8 cellular contexts compared by ENCODE assay signal in the genomic region with DNA sequence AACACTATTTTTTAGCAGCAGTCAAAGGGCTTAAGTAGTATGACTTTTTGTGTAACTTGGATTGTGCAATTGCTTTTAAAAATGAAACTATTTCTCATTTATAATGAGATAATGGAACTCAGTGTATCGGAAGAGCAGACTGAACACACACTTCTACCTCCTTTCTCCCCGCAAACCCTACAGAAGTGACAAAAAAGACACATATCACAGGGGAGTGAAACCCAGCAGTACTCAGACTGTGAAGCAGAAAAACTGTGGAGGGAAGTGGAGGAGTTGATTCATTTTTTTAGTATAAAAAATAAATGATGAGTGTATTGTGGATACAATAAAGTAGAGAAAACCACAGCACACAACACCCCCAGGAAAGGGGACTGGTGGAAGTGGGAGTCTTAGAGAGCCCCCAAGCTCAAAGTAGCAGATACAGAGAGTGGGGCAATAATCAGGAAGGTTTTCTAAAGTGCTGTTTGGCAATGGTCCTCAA. TPM values are rescaled to one million over a fixed set of nuclear protein-coding genes. Genes with fewer than 3 reads are reported as not detected.
DNase-seq lines count a peak whose midpoint lies in the region; ATAC-seq and TF ChIP-seq lines count a peak whose summit lies in the region.

No MANE protein-coding gene starts in this region.

- CTCF ChIA-PET in RWPE1 (lab: Yijun Ruan, JAX) = interaction anchor here (1.0 kb wide), 1 partner anchor 47 kb away, joined by 3 read pairs; no protein-coding TSS in a partner anchor

- WGBS in suprapubic skin = 23% methylated on average over 2 of the region's 2 CpGs

- H3K27me3 Mint-ChIP-seq in activated CD4-positive, alpha-beta T cell treated with anti-CD3 and anti-CD28 coated beads, Interleukin-2, amount 10 ng/mL, durations not matched to agents 24 days and 14 days = no peaks in the 10 kb centered on the region

- no peaks in the 10 kb centered on the region for H3K27me3 ChIP-seq in suprapubic skin

- POLR2A ChIA-PET in RWPE1 (lab: Yijun Ruan, JAX; ENCODE audit: low non-redundant PET) = no interaction called here

- H3K27ac ChIP-seq in RWPE1 (0 out of 2 replicates have a peak overlapping the region, but pooled peaks have one; percentile 58), suprapubic skin (peak overlapping the region; percentile 78)

- H3K36me3 Mint-ChIP-seq in activated CD4-positive, alpha-beta T cell treated with anti-CD3 and anti-CD28 coated beads, Interleukin-2, amount 10 ng/mL, durations not matched to agents 24 days and 14 days (ENCODE audit: low read depth) = peaks cover 7% of the 10 kb centered on the region

- intact Hi-C loops in activated CD4-positive, alpha-beta T cell treated with anti-CD3 and anti-CD28 coated beads, Interleukin-2, amount 10 ng/mL, durations not matched to agents 24 days and 14 days (cut with micrococcal nuclease) = loop anchor here (1.0 to 5.0 kb wide), 10 partner anchors 41 to 247 kb away; a partner anchor contains a TSS
- intact Hi-C loops in Right ventricle myocardium superior (cut with DNase I) = no loop called here

- H3K9me3 ChIP-seq in suprapubic skin = no peaks in the 10 kb centered on the region

- H3K27ac Mint-ChIP-seq in activated CD4-positive, alpha-beta T cell treated with anti-CD3 and anti-CD28 coated beads, Interleukin-2, amount 10 ng/mL, durations not matched to agents 24 days and 14 days = peak overlapping the region; percentile 69

- H3K36me3 ChIP-seq in suprapubic skin = no peaks in the 10 kb centered on the region

- H3K4me1 ChIP-seq in suprapubic skin = peaks cover 82% of the 10 kb centered on the region

- TF ChIP-seq POLR2A in suprapubic skin (IDR thresholded peaks at IDR 0.05) = no peak

- TF ChIP-seq EP300 in suprapubic skin (IDR thresholded peaks at IDR 0.05) = no peak

- no peaks in the 10 kb centered on the region for H3K9me3 Mint-ChIP-seq in activated CD4-positive, alpha-beta T cell treated with anti-CD3 and anti-CD28 coated beads, Interleukin-2, amount 10 ng/mL, durations not matched to agents 24 days and 14 days

- peak overlapping the region; percentile 37 for H3K4me3 Mint-ChIP-seq in activated CD4-positive, alpha-beta T cell treated with anti-CD3 and anti-CD28 coated beads, Interleukin-2, amount 10 ng/mL, durations not matched to agents 24 days and 14 days

- ATAC-seq in Right ventricle myocardium superior (ENCODE audit: poor library complexity) = peak; percentile 72

- peak; percentile 77 for DNase-seq in activated CD4-positive, alpha-beta T cell treated with anti-CD3 and anti-CD28 coated beads, Interleukin-2, amount 10 ng/mL, durations not matched to agents 24 days and 14 days
- no peak for DNase-seq in activated CD4-positive, alpha-beta T cell treated with anti-CD3 and anti-CD28 coated beads, Interleukin-2, amount 50 U/mL, for 4 hours
- no peak for DNase-seq in RWPE1 (ENCODE audit: low spot score)
- no peak for DNase-seq in Right ventricle myocardium superior
- DNase-seq in suprapubic skin (ENCODE audit: low spot score in 2 of 2) = no peak
- no peak for DNase-seq in GM19240 (ENCODE audit: insufficient read length, low spot score)
- DNase-seq in middle frontal gyrus (ENCODE audit: extremely low spot score, low spot score) = no peak
- DNase-seq in AG08396 (ENCODE audit: low spot score) = no peak

- TF ChIP-seq CTCF in RWPE1 (conservative IDR thresholded peaks at IDR 0.05; ENCODE audit: low read depth) = no peak
- TF ChIP-seq CTCF in suprapubic skin (IDR thresholded peaks at IDR 0.05) = no peak

- peaks cover 47% of the 10 kb centered on the region for H3K4me1 Mint-ChIP-seq in activated CD4-positive, alpha-beta T cell treated with anti-CD3 and anti-CD28 coated beads, Interleukin-2, amount 10 ng/mL, durations not matched to agents 24 days and 14 days

- H3K4me3 ChIP-seq in suprapubic skin = peak overlapping the region; percentile 16

RNA-seq across cellular contexts. Expression of a gene that starts 9.7 kb away (rescaled TPM):
- total RNA-seq in activated CD4-positive, alpha-beta T cell treated with anti-CD3 and anti-CD28 coated beads, Interleukin-2, amount 10 ng/mL, durations not matched to agents 24 days and 14 days = 3.9 and 4.2 TPM in 2 replicates
- total RNA-seq in Right ventricle myocardium superior (10.3 TPM), suprapubic skin (10 to 100 TPM; 13.3 to 41.4 (median 22.8) TPM)
